Comparison of ENCODE assay signal across 13 cellular contexts in the genomic region with DNA sequence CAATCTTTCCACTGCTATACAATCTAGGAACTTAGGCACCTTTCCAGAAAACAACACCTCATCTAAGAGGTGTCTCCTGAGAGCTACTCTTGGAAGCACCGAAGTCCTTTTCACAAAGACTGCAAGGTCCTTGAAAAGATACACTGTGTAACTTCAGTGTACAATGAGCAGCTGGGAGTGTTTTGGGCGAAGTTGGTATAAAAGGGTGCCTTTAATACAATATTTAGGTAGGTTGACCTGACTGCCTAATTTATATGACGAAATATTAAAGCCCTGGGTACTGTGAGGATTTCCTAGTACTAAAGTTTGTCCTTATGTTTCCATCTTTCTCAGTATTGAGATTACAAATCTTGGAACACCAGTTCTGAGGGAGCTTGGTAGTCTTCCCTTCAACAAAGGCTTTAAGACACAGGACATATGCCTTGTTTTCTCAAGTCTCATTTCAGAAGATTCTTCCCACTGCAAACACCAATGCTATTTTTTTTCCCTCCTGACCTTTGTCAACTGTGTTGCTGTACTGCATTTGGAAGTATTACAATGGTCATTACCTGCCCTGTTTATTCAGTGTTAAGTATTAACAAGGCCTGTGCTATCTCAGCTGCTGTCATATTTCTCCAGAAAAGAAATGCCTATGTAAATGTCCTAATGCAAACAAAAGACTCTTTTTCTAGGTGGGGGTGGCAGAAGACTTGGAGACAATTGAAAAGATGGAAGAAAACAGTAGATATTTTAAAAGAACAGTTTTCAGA.
DNase-seq lines count a peak whose midpoint lies in the region; ATAC-seq and TF ChIP-seq lines count a peak whose summit lies in the region.
"Had no signal": no experiment of that assay in that cellular context is flagged by ENCODE, and none has a peak within 500 bp of the region (broad histone marks: within the 10 kb centered on the region; RNA-seq: fewer than 3 reads in every experiment).

No MANE protein-coding gene starts in this region.

- no peaks in the 10 kb centered on the region for H3K27me3 Mint-ChIP-seq in endodermal cell (ENCODE audit: insufficient read depth)
- H3K27me3 Mint-ChIP-seq in nephron (ENCODE audit: low read depth), result no peaks in the 10 kb centered on the region
- no peaks in the 10 kb centered on the region for H3K27me3 Mint-ChIP-seq in activated naive CD8-positive, alpha-beta T cell treated with anti-CD3 and anti-CD28 coated beads, Interleukin-2, amount 50 U/mL, for 24 hours
- H3K27me3 Mint-ChIP-seq: stimulated activated naive CD8-positive, alpha-beta T cell treated with anti-CD3 and anti-CD28 coated beads, Interleukin-15, Interleukin-2, amounts not matched to agents 100 ng/mL and 50 ng/mL, for 24 hours had no signal

- WGBS in endodermal cell (ENCODE audit: insufficient coverage in 1 of 2, insufficient read length in 1 of 2), 2 experiments, result 93 to 95% methylated on average over 3 of the region's 3 CpGs

- no peak overlapping the region for H3K9ac ChIP-seq in endodermal cell (ENCODE audit: extremely low read depth, low read length, poor library complexity, severe bottlenecking)

- H3K27ac Mint-ChIP-seq in endodermal cell (peak overlapping the region; percentile 82), nephron (peak overlapping the region; percentile 70 to 91 (median 83))
- H3K27ac Mint-ChIP-seq in activated naive CD8-positive, alpha-beta T cell treated with anti-CD3 and anti-CD28 coated beads, Interleukin-2, amount 50 U/mL, for 24 hours, result no peak overlapping the region
- H3K27ac Mint-ChIP-seq: activated CD8-positive, alpha-beta T cell treated with anti-CD3 and anti-CD28 coated beads, Interleukin-2, amount 10 ng/mL, durations not matched to agents 7 days and 5 days; natural killer cell treated with Interleukin-12 subunit alpha and Interleukin-12 subunit beta and Interleukin-15 and Interleukin-18, amount 100 ng/mL, for 72 hours; stimulated activated naive CD8-positive, alpha-beta T cell treated with anti-CD3 and anti-CD28 coated beads, Interleukin-15, Interleukin-2, amounts not matched to agents 100 ng/mL and 50 ng/mL, for 24 hours had no signal

- peak overlapping the region; percentile 6 for H3K4me3 Mint-ChIP-seq in endodermal cell
- no peak overlapping the region for H3K4me3 Mint-ChIP-seq in nephron
- no peak overlapping the region for H3K4me3 Mint-ChIP-seq in activated naive CD8-positive, alpha-beta T cell treated with anti-CD3 and anti-CD28 coated beads, Interleukin-2, amount 50 U/mL, for 24 hours
- H3K4me3 Mint-ChIP-seq: activated CD8-positive, alpha-beta T cell treated with anti-CD3 and anti-CD28 coated beads, Interleukin-2, amount 10 ng/mL, durations not matched to agents 7 days and 5 days; natural killer cell treated with Interleukin-12 subunit alpha and Interleukin-12 subunit beta and Interleukin-15 and Interleukin-18, amount 100 ng/mL, for 72 hours; stimulated activated naive CD8-positive, alpha-beta T cell treated with anti-CD3 and anti-CD28 coated beads, Interleukin-15, Interleukin-2, amounts not matched to agents 100 ng/mL and 50 ng/mL, for 24 hours had no signal

- in situ Hi-C loops in Caki2 (cut with HindIII; ENCODE audit: low pct_unique_long_range_greater_than_20kb, low sequenced_read_pairs), result no loop called here

- H3K4me1 Mint-ChIP-seq in endodermal cell (peaks cover 31% of the 10 kb centered on the region), nephron (peaks cover 35% of the 10 kb centered on the region)
- peaks cover 2% of the 10 kb centered on the region for H3K4me1 Mint-ChIP-seq in activated naive CD8-positive, alpha-beta T cell treated with anti-CD3 and anti-CD28 coated beads, Interleukin-2, amount 50 U/mL, for 24 hours

- no peak for TF ChIP-seq CTCF in endodermal cell (conservative IDR thresholded peaks at IDR 0.05)
- TF ChIP-seq CTCF in nephron (IDR thresholded peaks at IDR 0.05; ENCODE audit: unreplicated experiment in 3 of 3), result no peak

- H3K27ac ChIP-seq in endodermal cell (ENCODE audit: low read depth, low read length), result no peak overlapping the region

- H3K36me3 ChIP-seq in endodermal cell (ENCODE audit: control insufficient read depth, insufficient read depth, low read length), result peaks cover 14% of the 10 kb centered on the region

- H3K9me3 ChIP-seq in endodermal cell (ENCODE audit: control insufficient read depth, low read length), result peaks cover 20% of the 10 kb centered on the region

- H3K4me3 ChIP-seq in endodermal cell (ENCODE audit: low read length), result peak overlapping the region; percentile 60
- H3K4me3 ChIP-seq: K562 had no signal

- H3K4me1 ChIP-seq in endodermal cell (ENCODE audit: control insufficient read depth, insufficient read depth, low read length), result peaks cover 16% of the 10 kb centered on the region

- H3K9me3 Mint-ChIP-seq in endodermal cell (peaks cover 14% of the 10 kb centered on the region), nephron (no peaks in the 10 kb centered on the region)
- no peaks in the 10 kb centered on the region for H3K9me3 Mint-ChIP-seq in activated naive CD8-positive, alpha-beta T cell treated with anti-CD3 and anti-CD28 coated beads, Interleukin-2, amount 50 U/mL, for 24 hours
- H3K9me3 Mint-ChIP-seq: natural killer cell treated with Interleukin-12 subunit alpha and Interleukin-12 subunit beta and Interleukin-15 and Interleukin-18, amount 100 ng/mL, for 72 hours; stimulated activated naive CD8-positive, alpha-beta T cell treated with anti-CD3 and anti-CD28 coated beads, Interleukin-15, Interleukin-2, amounts not matched to agents 100 ng/mL and 50 ng/mL, for 24 hours had no signal

- DNase-seq in Caki2 (ENCODE audit: low read depth), result peak; percentile 82
- DNase-seq in NCI-H1417 treated with DMSO at 0.1 percent for 48 hours (lab: John Stamatoyannopoulos, UW), result peak; percentile 22
- no peak for DNase-seq in endodermal cell
- no peak for DNase-seq in stimulated activated CD4-positive, alpha-beta T cell treated with anti-CD3 and anti-CD28 coated beads, Interleukin-15, amount 100 ng/mL, for 24 hours
- DNase-seq in nucleus accumbens (lab: John Stamatoyannopoulos, UW), result no peak
- no peak for DNase-seq in activated naive CD8-positive, alpha-beta T cell treated with anti-CD3 and anti-CD28 coated beads, Interleukin-2, amount 50 U/mL, for 24 hours
- DNase-seq: activated CD8-positive, alpha-beta T cell treated with anti-CD3 and anti-CD28 coated beads, Interleukin-2, amount 10 ng/mL, durations not matched to agents 7 days and 5 days; stimulated activated CD4-positive, alpha-beta T cell treated with anti-CD3 and anti-CD28 coated beads, Interleukin-2, amount 100 ng/mL, for 24 hours had no signal

- no peak for ATAC-seq in activated naive CD8-positive, alpha-beta T cell treated with anti-CD3 and anti-CD28 coated beads, Interleukin-2, amount 50 U/mL, for 24 hours
- ATAC-seq in GM21717 (IDR thresholded peaks at IDR 0.05; ENCODE audit: unreplicated experiment), result no peak
- ATAC-seq: activated CD8-positive, alpha-beta T cell treated with anti-CD3 and anti-CD28 coated beads, Interleukin-2, amount 10 ng/mL, durations not matched to agents 7 days and 5 days; K562; natural killer cell treated with Interleukin-12 subunit alpha and Interleukin-12 subunit beta and Interleukin-15 and Interleukin-18, amount 100 ng/mL, for 72 hours had no signal

- H3K36me3 Mint-ChIP-seq in endodermal cell (ENCODE audit: low read depth) (peaks cover 10% of the 10 kb centered on the region), nephron (ENCODE audit: low read depth) (no peaks in the 10 kb centered on the region)
- H3K36me3 Mint-ChIP-seq in activated naive CD8-positive, alpha-beta T cell treated with anti-CD3 and anti-CD28 coated beads, Interleukin-2, amount 50 U/mL, for 24 hours (ENCODE audit: low read depth), result no peaks in the 10 kb centered on the region
- H3K36me3 Mint-ChIP-seq: natural killer cell treated with Interleukin-12 subunit alpha and Interleukin-12 subunit beta and Interleukin-15 and Interleukin-18, amount 100 ng/mL, for 72 hours had no signal

- no peaks in the 10 kb centered on the region for H3K27me3 ChIP-seq in endodermal cell (ENCODE audit: control insufficient read depth, insufficient read depth, low read length, poor library complexity, severe bottlenecking)

Comparison
In these comparisons a context has a peak if more than half of its experiments do, and no peak if none do; other contexts are left out.
1. DNase-seq: peak in Caki2 (single experiment) and NCI-H1417 treated with DMSO at 0.1 percent for 48 hours (single experiment); none in endodermal cell (single experiment), stimulated activated CD4-positive, alpha-beta T cell treated with anti-CD3 and anti-CD28 coated beads, Interleukin-15, amount 100 ng/mL, for 24 hours (single experiment), nucleus accumbens (0 of 56) and activated naive CD8-positive, alpha-beta T cell treated with anti-CD3 and anti-CD28 coated beads, Interleukin-2, amount 50 U/mL, for 24 hours (single experiment).